8 cellular contexts compared by ENCODE assay signal in genomic region chr16:2531696-2532493, GRCh38. TPM values are rescaled to one million over a fixed set of nuclear protein-coding genes. Genes with fewer than 3 reads are reported as not detected.
DNase-seq lines count a peak whose midpoint lies in the region; ATAC-seq and TF ChIP-seq lines count a peak whose summit lies in the region.

No MANE protein-coding gene starts in this region.

- peaks cover 14% of the 10 kb centered on the region for H3K4me1 Mint-ChIP-seq in activated naive CD8-positive, alpha-beta T cell treated with anti-CD3 and anti-CD28 coated beads, Interleukin-2, amount 10 ng/mL, durations not matched to agents 7 days and 5 days

- H3K9me3 ChIP-seq in parathyroid adenoma (ENCODE audit: control insufficient read depth, low read length), result no peaks in the 10 kb centered on the region
- no peaks in the 10 kb centered on the region for H3K9me3 ChIP-seq in tibial nerve

- H3K9me3 Mint-ChIP-seq in activated naive CD8-positive, alpha-beta T cell treated with anti-CD3 and anti-CD28 coated beads, Interleukin-2, amount 10 ng/mL, durations not matched to agents 7 days and 5 days, result no peaks in the 10 kb centered on the region

- H3K4me2 ChIP-seq in parathyroid adenoma (ENCODE audit: low read length), result peak overlapping the region; percentile 100

- ATAC-seq in HG02623 (IDR thresholded peaks at IDR 0.05; ENCODE audit: unreplicated experiment), result peak; percentile 83
- ATAC-seq in activated naive CD8-positive, alpha-beta T cell treated with anti-CD3 and anti-CD28 coated beads, Interleukin-2, amount 10 ng/mL, durations not matched to agents 7 days and 5 days (ENCODE audit: low read depth), result peak; percentile 91
- peak; percentile 96 for ATAC-seq in Right ventricle myocardium inferior

- peak overlapping the region; percentile 100 for H3K27ac Mint-ChIP-seq in activated naive CD8-positive, alpha-beta T cell treated with anti-CD3 and anti-CD28 coated beads, Interleukin-2, amount 10 ng/mL, durations not matched to agents 7 days and 5 days

- H3K27me3 ChIP-seq in parathyroid adenoma (ENCODE audit: control insufficient read depth, insufficient read depth, low read length) (no peaks in the 10 kb centered on the region), tibial nerve (no peaks in the 10 kb centered on the region)

- no peaks in the 10 kb centered on the region for H3K36me3 Mint-ChIP-seq in activated naive CD8-positive, alpha-beta T cell treated with anti-CD3 and anti-CD28 coated beads, Interleukin-2, amount 10 ng/mL, durations not matched to agents 7 days and 5 days

- POLR2A ChIA-PET in activated naive CD8-positive, alpha-beta T cell treated with anti-CD3 and anti-CD28 coated beads, Interleukin-2, amount 10 ng/mL, durations not matched to agents 7 days and 5 days (lab: Charles Lee), result interaction anchor here (0.6 to 3.7 kb wide), 8 partner anchors 12 to 377 kb away, joined by 3 to 69 read pairs (median 4); partner anchors contain the start of genes AMDHD2, ATP6V0C, CCNF and PGP

- no peaks in the 10 kb centered on the region for H3K79me2 ChIP-seq in parathyroid adenoma

- H3K27ac ChIP-seq in parathyroid adenoma (peak overlapping the region; percentile 64), tibial nerve (peak overlapping the region; percentile 96 to 99 (median 98))

- 0 to 1% methylated on average over 15 to 63 of the region's 84 CpGs for WGBS in tibial nerve, 2 donors

- no peaks in the 10 kb centered on the region for H3K36me3 ChIP-seq in parathyroid adenoma (ENCODE audit: control insufficient read depth, insufficient read depth, low read length)
- H3K36me3 ChIP-seq in tibial nerve, result peaks cover 0 to 36% (median 0%) of the 10 kb centered on the region in 3 donors

- intact Hi-C loops in Right ventricle myocardium inferior (cut with DNase I), result no loop called here

- peak; percentile 82 for DNase-seq in NCI-H1105 (lab: John Stamatoyannopoulos, UW)
- peak; percentile 96 for DNase-seq in SKM-1 treated with dmso at 0.1 percent for 144 hours (lab: John Stamatoyannopoulos, UW; ENCODE audit: unreplicated experiment)
- DNase-seq in activated naive CD8-positive, alpha-beta T cell treated with anti-CD3 and anti-CD28 coated beads, Interleukin-2, amount 10 ng/mL, durations not matched to agents 7 days and 5 days, result peak; percentile 97
- peak; percentile 100 for DNase-seq in Right ventricle myocardium inferior (ENCODE audit: missing footprints)
- DNase-seq in tibial nerve (ENCODE audit: low spot score in 2 of 2), result peak; percentile 96 to 98

- peak overlapping the region; percentile 96 for H3K4me3 Mint-ChIP-seq in activated naive CD8-positive, alpha-beta T cell treated with anti-CD3 and anti-CD28 coated beads, Interleukin-2, amount 10 ng/mL, durations not matched to agents 7 days and 5 days

- no peaks in the 10 kb centered on the region for H3K27me3 Mint-ChIP-seq in activated naive CD8-positive, alpha-beta T cell treated with anti-CD3 and anti-CD28 coated beads, Interleukin-2, amount 10 ng/mL, durations not matched to agents 7 days and 5 days

- no peak overlapping the region for H3K9ac ChIP-seq in parathyroid adenoma

- TF ChIP-seq CTCF in parathyroid adenoma (IDR thresholded peaks at IDR 0.05) (no peak), tibial nerve (IDR thresholded peaks at IDR 0.05) (peak in 2 of 5 experiments; percentile 8 to 35)

- peak; percentile 83 to 95 for TF ChIP-seq POLR2A in tibial nerve (IDR thresholded peaks at IDR 0.05)

- H2AFZ ChIP-seq in parathyroid adenoma, result peak overlapping the region; percentile 90

- peak; percentile 97 to 99 for TF ChIP-seq EP300 in tibial nerve (IDR thresholded peaks at IDR 0.05)

- H3K4me1 ChIP-seq in parathyroid adenoma (peaks cover 3% of the 10 kb centered on the region), tibial nerve (peaks cover 0 to 27% (median 17%) of the 10 kb centered on the region in 4 donors)

- H3K4me3 ChIP-seq in GM08714 (ENCODE audit: low read length) (peak overlapping the region; percentile 55), parathyroid adenoma (ENCODE audit: low read depth, low read length) (peak overlapping the region; percentile 77), tibial nerve (peak overlapping the region; percentile 52 to 81 (median 70))

RNA-seq across cellular contexts. Expression of gene CEMP1, which starts 0.7 kb away (rescaled TPM):
- total RNA-seq in activated naive CD8-positive, alpha-beta T cell treated with anti-CD3 and anti-CD28 coated beads, Interleukin-2, amount 10 ng/mL, durations not matched to agents 7 days and 5 days, result 1 to 10 TPM in 1 of 2 experiments, under 1 TPM in 1; 0.80 to 1.1 TPM
- total RNA-seq in Right ventricle myocardium inferior (not detected), tibial nerve (not detected)

RNA-seq across cellular contexts. Expression of gene PDPK1, which starts 5.9 kb away (rescaled TPM):
- total RNA-seq in activated naive CD8-positive, alpha-beta T cell treated with anti-CD3 and anti-CD28 coated beads, Interleukin-2, amount 10 ng/mL, durations not matched to agents 7 days and 5 days, result 10 to 100 TPM; 50.6 to 55.1 TPM
- total RNA-seq in Right ventricle myocardium inferior (47.1 TPM), tibial nerve (10 to 100 TPM; 28.6 to 41.7 (median 32.4) TPM)

RNA-seq across cellular contexts. Expression of gene AMDHD2, which starts 11.7 kb away (rescaled TPM):
- total RNA-seq in activated naive CD8-positive, alpha-beta T cell treated with anti-CD3 and anti-CD28 coated beads, Interleukin-2, amount 10 ng/mL, durations not matched to agents 7 days and 5 days, result 10 to 100 TPM; 74.0 to 75.4 TPM
- total RNA-seq in Right ventricle myocardium inferior, result 16.2 TPM
- total RNA-seq in tibial nerve, result 10 to 100 TPM; 40.4 to 64.5 (median 55.2) TPM

RNA-seq across cellular contexts. Expression of gene ATP6V0C, which starts 18.1 kb away (rescaled TPM):
- 100 to 1,000 TPM; 117 to 122 TPM for total RNA-seq in activated naive CD8-positive, alpha-beta T cell treated with anti-CD3 and anti-CD28 coated beads, Interleukin-2, amount 10 ng/mL, durations not matched to agents 7 days and 5 days
- total RNA-seq in Right ventricle myocardium inferior (137 TPM), tibial nerve (10 to 100 TPM; 48.1 to 73.0 (median 61.1) TPM)

RNA-seq across cellular contexts. Expression of gene TBC1D24, which starts 57.0 kb away (rescaled TPM):
- 10 to 100 TPM; 16.5 to 17.9 TPM for total RNA-seq in activated naive CD8-positive, alpha-beta T cell treated with anti-CD3 and anti-CD28 coated beads, Interleukin-2, amount 10 ng/mL, durations not matched to agents 7 days and 5 days
- total RNA-seq in Right ventricle myocardium inferior (14.8 TPM), tibial nerve (10 to 100 TPM; 12.0 to 18.3 (median 16.3) TPM)

Comparison
In these comparisons a context has a peak if more than half of its experiments do, and no peak if none do; other contexts are left out.
1. Peak in every context shown above with its lines: DNase-seq, ATAC-seq, H3K4me3 ChIP-seq and H3K27ac ChIP-seq.